23 cellular contexts compared by ENCODE assay signal in genomic region chr6:124356276-124356810, GRCh38.
"Had no signal": no experiment of that assay in that cellular context is flagged by ENCODE, and none has a peak within 500 bp of the region (broad histone marks: within the 10 kb centered on the region; RNA-seq: fewer than 3 reads in every experiment).

No MANE protein-coding gene starts in this region.

- DNase-seq: activated CD4-positive, alpha-beta memory T cell treated with anti-CD3 and anti-CD28 coated beads for 36 hours; activated CD4-positive, alpha-beta T cell treated with anti-CD3 and anti-CD28 coated beads, Interleukin-2, amount 10 ng/mL, durations not matched to agents 7 days and 5 days; activated CD4-positive, CD25-positive, alpha-beta regulatory T cell; activated CD8-positive, alpha-beta memory T cell treated with anti-CD3 and anti-CD28 coated beads for 24 hours; activated gamma-delta T cell; activated naive CD4-positive, alpha-beta T cell treated with anti-CD3 and anti-CD28 coated beads for 36 hours; activated T-cell treated with anti-CD3 and anti-CD28 coated beads for 4 hours; activated T-cell treated with anti-CD3 and anti-CD28 coated beads, Interleukin-2, amount 50 U/mL, for 48 hours; amygdala; MM.1S; NCI-H146; NCI-H187 treated with DMSO at 0.1 percent for 48 hours; NCI-H2081 treated with DMSO at 0.1 percent for 48 hours; NCI-H446; NCI-H526; NK-92 treated with Interleukin-12 subunit alpha and Interleukin-12 subunit beta, amount 100 ng/mL, for 24 hours; OCI-M1; Peyer's patch; Right ventricle myocardium superior; SJCRH30; SK-N-SH; T-helper 1 cell had no signal

- ATAC-seq: activated T-helper 17 cell treated with anti-CD3 and anti-CD28 coated beads, Interleukin-2, amount 50 U/mL, for 72 hours had no signal
